ENCODE assay signal across 1 cellular context in genomic region chr14:68476212-68476964, GRCh38.
A peak's percentile ranks its signal among the peaks of the same experiment; 100 is the strongest.
TF ChIP-seq lines count a peak whose summit lies in the region.

No MANE protein-coding gene starts in this region.

TF ChIP-seq in K562, 482 proteins besides CTCF, POLR2A, EP300 and RAD21 (continued from another document and continues in another):
- TF ChIP-seq NFE2L1 (tag; IDR thresholded peaks at IDR 0.05; ENCODE audit: borderline replicate concordance, low read depth) (no peak; the same call in 1 of the 2 replicates), KAT2B (IDR thresholded peaks at IDR 0.05; ENCODE audit: low read depth, low read length) (no peak), MCM3 (IDR thresholded peaks at IDR 0.05) (no peak), HNRNPLL (IDR thresholded peaks at IDR 0.05; ENCODE audit: low read depth, low read length, poor library complexity, severe bottlenecking) (no peak), PHB (CRISPR knock-in tag; IDR thresholded peaks at IDR 0.05) (no peak), CEBPB (tag; IDR thresholded peaks at IDR 0.05) (peak; percentile 50; the same call in 1 of the 2 replicates), NONO (IDR thresholded peaks at IDR 0.05; ENCODE audit: low read depth in 2 of 2, low read length in 1 of 2) (no peak), SRSF7 (optimal IDR thresholded peaks at IDR 0.05; ENCODE audit: low read depth, low read length) (no peak), TAL1 (IDR thresholded peaks at IDR 0.05) (no peak), FIP1L1 (IDR thresholded peaks at IDR 0.05; ENCODE audit: low read depth, low read length, poor library complexity, severe bottlenecking) (no peak), SIN3A (IDR thresholded peaks at IDR 0.05; ENCODE audit: borderline replicate concordance in 2 of 2, control insufficient read depth in 1 of 2, low read depth in 2 of 2, low read length in 2 of 2) (no peak), NKRF (IDR thresholded peaks at IDR 0.05; ENCODE audit: borderline replicate concordance) (no peak), THRA (IDR thresholded peaks at IDR 0.05) (no peak), RBM25 (IDR thresholded peaks at IDR 0.05; ENCODE audit: low read depth, low read length, severe bottlenecking) (no peak), ELF4 (CRISPR knock-in tag; IDR thresholded peaks at IDR 0.05) (no peak), NFXL1 (CRISPR knock-in tag; IDR thresholded peaks at IDR 0.05) (no peak), MAFF (IDR thresholded peaks at IDR 0.05; ENCODE audit: low read length) (peak; percentile 50; the same call in 1 of the 2 replicates), FOXO4 (CRISPR knock-in tag; IDR thresholded peaks at IDR 0.05) (no peak), CHD1 (IDR thresholded peaks at IDR 0.05; ENCODE audit: low read length) (no peak), TBP (optimal IDR thresholded peaks at IDR 0.05; ENCODE audit: low read depth, low read length) (no peak), GTF2A2 (tag; IDR thresholded peaks at IDR 0.05) (no peak), ZNF263 (CRISPR knock-in tag; IDR thresholded peaks at IDR 0.05; ENCODE audit: borderline replicate concordance) (no peak), STAG1 (CRISPR knock-in tag; IDR thresholded peaks at IDR 0.05; ENCODE audit: borderline replicate concordance) (no peak), PRDM10 (IDR thresholded peaks at IDR 0.05; ENCODE audit: partially characterized antibody) (no peak), NRF1 (conservative IDR thresholded peaks at IDR 0.05 in 1 of 2, IDR thresholded peaks at IDR 0.05 in 1 of 2) (no peak), ZNF280A (IDR thresholded peaks at IDR 0.05; ENCODE audit: low read depth, partially characterized antibody) (no peak), ZNF75A (CRISPR knock-in tag; IDR thresholded peaks at IDR 0.05) (no peak), TRIM24 (IDR thresholded peaks at IDR 0.05) (0 out of 4 replicates have a peak, but pooled peaks of 1 of the 2 experiments have one; percentile 23), WHSC1 (IDR thresholded peaks at IDR 0.05; ENCODE audit: low read length) (no peak), RBM22 (IDR thresholded peaks at IDR 0.05; ENCODE audit: low read depth, low read length, poor library complexity, severe bottlenecking) (no peak), IFI16 (CRISPR knock-in tag; IDR thresholded peaks at IDR 0.05) (no peak), FOXP1 (CRISPR knock-in tag; IDR thresholded peaks at IDR 0.05) (no peak)
- TF ChIP-seq, protein P1, sequence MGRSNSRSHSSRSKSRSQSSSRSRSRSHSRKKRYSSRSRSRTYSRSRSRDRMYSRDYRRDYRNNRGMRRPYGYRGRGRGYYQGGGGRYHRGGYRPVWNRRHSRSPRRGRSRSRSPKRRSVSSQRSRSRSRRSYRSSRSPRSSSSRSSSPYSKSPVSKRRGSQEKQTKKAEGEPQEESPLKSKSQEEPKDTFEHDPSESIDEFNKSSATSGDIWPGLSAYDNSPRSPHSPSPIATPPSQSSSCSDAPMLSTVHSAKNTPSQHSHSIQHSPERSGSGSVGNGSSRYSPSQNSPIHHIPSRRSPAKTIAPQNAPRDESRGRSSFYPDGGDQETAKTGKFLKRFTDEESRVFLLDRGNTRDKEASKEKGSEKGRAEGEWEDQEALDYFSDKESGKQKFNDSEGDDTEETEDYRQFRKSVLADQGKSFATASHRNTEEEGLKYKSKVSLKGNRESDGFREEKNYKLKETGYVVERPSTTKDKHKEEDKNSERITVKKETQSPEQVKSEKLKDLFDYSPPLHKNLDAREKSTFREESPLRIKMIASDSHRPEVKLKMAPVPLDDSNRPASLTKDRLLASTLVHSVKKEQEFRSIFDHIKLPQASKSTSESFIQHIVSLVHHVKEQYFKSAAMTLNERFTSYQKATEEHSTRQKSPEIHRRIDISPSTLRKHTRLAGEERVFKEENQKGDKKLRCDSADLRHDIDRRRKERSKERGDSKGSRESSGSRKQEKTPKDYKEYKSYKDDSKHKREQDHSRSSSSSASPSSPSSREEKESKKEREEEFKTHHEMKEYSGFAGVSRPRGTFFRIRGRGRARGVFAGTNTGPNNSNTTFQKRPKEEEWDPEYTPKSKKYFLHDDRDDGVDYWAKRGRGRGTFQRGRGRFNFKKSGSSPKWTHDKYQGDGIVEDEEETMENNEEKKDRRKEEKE (IDR thresholded peaks at IDR 0.05; ENCODE audit: borderline replicate concordance in 1 of 2, control insufficient read depth in 1 of 2, low read depth in 2 of 2, low read length in 1 of 2), result no peak
- TF ChIP-seq, protein P2, sequence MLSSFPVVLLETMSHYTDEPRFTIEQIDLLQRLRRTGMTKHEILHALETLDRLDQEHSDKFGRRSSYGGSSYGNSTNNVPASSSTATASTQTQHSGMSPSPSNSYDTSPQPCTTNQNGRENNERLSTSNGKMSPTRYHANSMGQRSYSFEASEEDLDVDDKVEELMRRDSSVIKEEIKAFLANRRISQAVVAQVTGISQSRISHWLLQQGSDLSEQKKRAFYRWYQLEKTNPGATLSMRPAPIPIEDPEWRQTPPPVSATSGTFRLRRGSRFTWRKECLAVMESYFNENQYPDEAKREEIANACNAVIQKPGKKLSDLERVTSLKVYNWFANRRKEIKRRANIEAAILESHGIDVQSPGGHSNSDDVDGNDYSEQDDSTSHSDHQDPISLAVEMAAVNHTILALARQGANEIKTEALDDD (IDR thresholded peaks at IDR 0.05), result no peak
- TF ChIP-seq, protein P3, sequence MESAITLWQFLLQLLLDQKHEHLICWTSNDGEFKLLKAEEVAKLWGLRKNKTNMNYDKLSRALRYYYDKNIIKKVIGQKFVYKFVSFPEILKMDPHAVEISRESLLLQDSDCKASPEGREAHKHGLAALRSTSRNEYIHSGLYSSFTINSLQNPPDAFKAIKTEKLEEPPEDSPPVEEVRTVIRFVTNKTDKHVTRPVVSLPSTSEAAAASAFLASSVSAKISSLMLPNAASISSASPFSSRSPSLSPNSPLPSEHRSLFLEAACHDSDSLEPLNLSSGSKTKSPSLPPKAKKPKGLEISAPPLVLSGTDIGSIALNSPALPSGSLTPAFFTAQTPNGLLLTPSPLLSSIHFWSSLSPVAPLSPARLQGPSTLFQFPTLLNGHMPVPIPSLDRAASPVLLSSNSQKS (CRISPR knock-in tag; IDR thresholded peaks at IDR 0.05), result no peak
- TF ChIP-seq, protein P4, sequence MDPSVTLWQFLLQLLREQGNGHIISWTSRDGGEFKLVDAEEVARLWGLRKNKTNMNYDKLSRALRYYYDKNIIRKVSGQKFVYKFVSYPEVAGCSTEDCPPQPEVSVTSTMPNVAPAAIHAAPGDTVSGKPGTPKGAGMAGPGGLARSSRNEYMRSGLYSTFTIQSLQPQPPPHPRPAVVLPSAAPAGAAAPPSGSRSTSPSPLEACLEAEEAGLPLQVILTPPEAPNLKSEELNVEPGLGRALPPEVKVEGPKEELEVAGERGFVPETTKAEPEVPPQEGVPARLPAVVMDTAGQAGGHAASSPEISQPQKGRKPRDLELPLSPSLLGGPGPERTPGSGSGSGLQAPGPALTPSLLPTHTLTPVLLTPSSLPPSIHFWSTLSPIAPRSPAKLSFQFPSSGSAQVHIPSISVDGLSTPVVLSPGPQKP (CRISPR knock-in tag; IDR thresholded peaks at IDR 0.05), result no peak
- TF ChIP-seq, protein P5, sequence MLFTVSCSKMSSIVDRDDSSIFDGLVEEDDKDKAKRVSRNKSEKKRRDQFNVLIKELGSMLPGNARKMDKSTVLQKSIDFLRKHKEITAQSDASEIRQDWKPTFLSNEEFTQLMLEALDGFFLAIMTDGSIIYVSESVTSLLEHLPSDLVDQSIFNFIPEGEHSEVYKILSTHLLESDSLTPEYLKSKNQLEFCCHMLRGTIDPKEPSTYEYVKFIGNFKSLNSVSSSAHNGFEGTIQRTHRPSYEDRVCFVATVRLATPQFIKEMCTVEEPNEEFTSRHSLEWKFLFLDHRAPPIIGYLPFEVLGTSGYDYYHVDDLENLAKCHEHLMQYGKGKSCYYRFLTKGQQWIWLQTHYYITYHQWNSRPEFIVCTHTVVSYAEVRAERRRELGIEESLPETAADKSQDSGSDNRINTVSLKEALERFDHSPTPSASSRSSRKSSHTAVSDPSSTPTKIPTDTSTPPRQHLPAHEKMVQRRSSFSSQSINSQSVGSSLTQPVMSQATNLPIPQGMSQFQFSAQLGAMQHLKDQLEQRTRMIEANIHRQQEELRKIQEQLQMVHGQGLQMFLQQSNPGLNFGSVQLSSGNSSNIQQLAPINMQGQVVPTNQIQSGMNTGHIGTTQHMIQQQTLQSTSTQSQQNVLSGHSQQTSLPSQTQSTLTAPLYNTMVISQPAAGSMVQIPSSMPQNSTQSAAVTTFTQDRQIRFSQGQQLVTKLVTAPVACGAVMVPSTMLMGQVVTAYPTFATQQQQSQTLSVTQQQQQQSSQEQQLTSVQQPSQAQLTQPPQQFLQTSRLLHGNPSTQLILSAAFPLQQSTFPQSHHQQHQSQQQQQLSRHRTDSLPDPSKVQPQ (CRISPR knock-in tag; IDR thresholded peaks at IDR 0.05; ENCODE audit: borderline replicate concordance), result no peak
